In the genomic region with DNA sequence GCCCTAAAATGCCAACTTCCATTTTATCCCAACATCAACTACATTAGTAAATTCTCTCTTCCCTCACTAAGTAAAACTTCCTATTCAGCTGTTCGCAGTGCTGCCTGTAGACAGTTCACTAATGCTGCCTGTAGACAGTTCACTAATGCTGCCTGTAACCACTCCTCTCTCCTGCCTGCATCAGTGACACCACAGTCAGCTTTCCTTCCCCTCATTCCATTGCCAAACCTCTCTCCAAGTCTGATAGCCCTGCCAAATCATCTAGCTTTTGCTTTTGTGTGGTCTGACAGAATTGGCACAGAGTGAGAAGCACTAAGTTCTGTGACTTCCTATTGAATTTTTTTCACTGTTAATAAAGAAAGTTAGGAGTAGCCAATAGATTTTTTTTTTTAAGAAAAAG, we compare ENCODE assay signal across 14 cellular contexts. TPM values are rescaled to one million over a fixed set of nuclear protein-coding genes. Genes with fewer than 3 reads are reported as not detected.
DNase-seq lines count a peak whose midpoint lies in the region; ATAC-seq and TF ChIP-seq lines count a peak whose summit lies in the region.
"Had no signal": no experiment of that assay in that cellular context is flagged by ENCODE, and none has a peak within 500 bp of the region (broad histone marks: within the 10 kb centered on the region; RNA-seq: fewer than 3 reads in every experiment).

No MANE protein-coding gene starts in this region.

- H3K36me3 ChIP-seq in Peyer's patch = no peaks in the 10 kb centered on the region

- no peak for TF ChIP-seq POLR2A in Peyer's patch (IDR thresholded peaks at IDR 0.05)

- intact Hi-C loops in posterior cingulate gyrus (cut with DNase I) = no loop called here

- in situ Hi-C loops in G401 (cut with HindIII; ENCODE audit: low sequenced_read_pairs) = no loop called here

- H3K4me3 ChIP-seq in Peyer's patch = no peak overlapping the region

- DNase-seq in G401 (ENCODE audit: low spot score) (peak; percentile 24), NCI-H226 (peak; percentile 19), fibroblast of gingiva (ENCODE audit: low read depth) (peak; percentile 38), omental fat pad (ENCODE audit: low spot score) (no peak), posterior cingulate gyrus (no peak), DMS53 (lab: John Stamatoyannopoulos, UW) (no peak), Peyer's patch (no peak), NCI-H1930 (lab: John Stamatoyannopoulos, UW) (no peak)
- DNase-seq: activated CD4-positive, alpha-beta T cell treated with anti-CD3 and anti-CD28 coated beads, Interleukin-2, amount 50 U/mL, for 48 hours; activated T-cell treated with anti-CD3 and anti-CD28 coated beads, Interleukin-2, amount 50 U/mL, for 4 hours; cerebellar nuclear complex; GF-D8; NCI-H1092 treated with DMSO at 0.1 percent for 48 hours; OCI-M1 had no signal

- ATAC-seq in omental fat pad (ENCODE audit: low FRiP score) = peak; percentile 32
- ATAC-seq: activated T-cell treated with anti-CD3 and anti-CD28 coated beads, Interleukin-2, amount 50 U/mL, for 4 hours had no signal

- H3K4me1 ChIP-seq in Peyer's patch = no peaks in the 10 kb centered on the region

- H3K27ac ChIP-seq in Peyer's patch = no peak overlapping the region

- no peak for TF ChIP-seq CTCF in omental fat pad (IDR thresholded peaks at IDR 0.05)
- TF ChIP-seq CTCF in Peyer's patch (IDR thresholded peaks at IDR 0.05) = no peak

- no peaks in the 10 kb centered on the region for H3K9me3 ChIP-seq in Peyer's patch

- no peaks in the 10 kb centered on the region for H3K27me3 ChIP-seq in Peyer's patch

RNA-seq across cellular contexts. Expression of gene MACC1, which starts 43.0 kb away (rescaled TPM):
- total RNA-seq in G401 (2014; rRNA removed; shearing (Covaris generic)) = not detected in 2 replicates
- total RNA-seq in omental fat pad (1 to 10 TPM in 3 of 4 donors, under 1 TPM in 1; 0.46 to 5.8 (median 3.2) TPM), Peyer's patch (10 to 100 TPM; 25.6 to 79.4 (median 71.1) TPM)

Comparison
In these comparisons a context has a peak if more than half of its experiments do, and no peak if none do; other contexts are left out.
1. DNase-seq: peak in G401 (single experiment), NCI-H226 (single experiment) and fibroblast of gingiva (single experiment); none in omental fat pad (single experiment), posterior cingulate gyrus (0 of 10), DMS53 (single experiment), Peyer's patch (0 of 3) and NCI-H1930 (0 of 2).